In the genomic region with DNA sequence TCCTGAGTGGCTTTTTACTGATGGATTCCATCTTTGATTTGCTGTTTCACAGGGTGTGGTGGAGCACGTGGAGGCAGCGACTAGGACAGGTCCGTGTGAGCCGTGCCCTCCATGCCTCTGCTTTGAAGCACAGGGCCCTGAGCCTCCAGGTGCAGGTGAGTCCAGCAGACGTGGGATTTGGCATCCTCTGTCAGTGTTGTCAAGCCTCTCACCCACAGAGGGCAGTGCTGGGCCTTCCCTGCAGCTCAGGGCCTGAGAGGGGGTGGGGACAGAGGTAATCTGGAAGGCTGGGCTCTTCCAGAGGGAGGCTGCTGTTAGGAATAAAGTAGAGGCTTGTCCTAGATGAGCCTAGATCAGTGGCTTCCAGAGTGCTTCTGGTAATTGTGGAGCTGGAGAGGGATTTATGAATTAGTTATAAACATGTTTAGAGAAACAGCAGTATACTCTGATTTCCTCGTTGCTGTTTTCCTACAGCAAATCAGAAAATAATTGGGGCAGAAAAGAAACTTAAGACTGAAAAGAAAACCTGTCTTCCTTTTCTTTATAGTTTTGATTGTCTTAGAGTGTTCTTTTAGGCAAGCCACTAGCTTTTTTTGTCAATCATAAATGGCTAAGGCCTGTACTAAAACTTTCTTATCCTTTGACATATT, we compare ENCODE assay signal across 8 cellular contexts.
DNase-seq lines count a peak whose midpoint lies in the region; ATAC-seq lines count a peak whose summit lies in the region.

No MANE protein-coding gene starts in this region.

- ATAC-seq in GM21786 (IDR thresholded peaks at IDR 0.05; ENCODE audit: unreplicated experiment), result no peak

- DNase-seq in AG08396 (ENCODE audit: low spot score) (peak; percentile 82), H4 (ENCODE audit: low spot score) (peak; percentile 47), NCI-H446 treated with DMSO at 0.1 percent for 48 hours (lab: John Stamatoyannopoulos, UW) (peak; percentile 5), ecto neural progenitor cell (ENCODE audit: low spot score) (peak; percentile 82), lung microvascular endothelial cell (ENCODE audit: low read depth in 2 of 2) (peak; percentile 82 to 91)
- DNase-seq in activated CD4-positive, alpha-beta T cell treated with anti-CD3 and anti-CD28 coated beads, Interleukin-2, amount 50 U/mL, for 1 hour, result peak; percentile 41
- peak; percentile 22 for DNase-seq in stimulated activated CD8-positive, alpha-beta memory T cell treated with anti-CD3 and anti-CD28 coated beads, Interleukin-4, amount 100 ng/mL, for 24 hours (ENCODE audit: low read depth)

Comparison
In these comparisons a context has a peak if more than half of its experiments do, and no peak if none do; other contexts are left out.
1. DNase-seq: peak in every context shown above with its lines; median percentile 86 in lung microvascular endothelial cell; 82 in AG08396; 82 in ecto neural progenitor cell; 47 in H4; 41 in activated CD4-positive, alpha-beta T cell treated with anti-CD3 and anti-CD28 coated beads, Interleukin-2, amount 50 U/mL, for 1 hour; 22 in stimulated activated CD8-positive, alpha-beta memory T cell treated with anti-CD3 and anti-CD28 coated beads, Interleukin-4, amount 100 ng/mL, for 24 hours; 5 in NCI-H446 treated with DMSO at 0.1 percent for 48 hours.